In genomic region chr11:34619062-34619516, GRCh38 we compare ENCODE assay signal across 21 cellular contexts. TPM values are rescaled to one million over a fixed set of nuclear protein-coding genes. Genes with fewer than 3 reads are reported as not detected.
"Had no signal": no experiment of that assay in that cellular context is flagged by ENCODE, and none has a peak within 500 bp of the region (broad histone marks: within the 10 kb centered on the region; RNA-seq: fewer than 3 reads in every experiment).

No MANE protein-coding gene starts in this region.

- H3K9me3 Mint-ChIP-seq: activated naive CD4-positive, alpha-beta T cell treated with anti-CD3 and anti-CD28 coated beads, Interleukin-2, amount 50 U/mL, for 72 hours; effector memory CD8-positive, alpha-beta T cell; natural killer cell treated with Interleukin-12 subunit alpha and Interleukin-12 subunit beta and Interleukin-15 and Interleukin-18, amount 100 ng/mL, for 72 hours; T-cell had no signal

- H3K36me3 Mint-ChIP-seq: activated naive CD4-positive, alpha-beta T cell treated with anti-CD3 and anti-CD28 coated beads, Interleukin-2, amount 50 U/mL, for 72 hours; natural killer cell treated with Interleukin-12 subunit alpha and Interleukin-12 subunit beta and Interleukin-15 and Interleukin-18, amount 100 ng/mL, for 72 hours; T-cell had no signal

- H3K4me3 Mint-ChIP-seq: effector memory CD8-positive, alpha-beta T cell; natural killer cell treated with Interleukin-12 subunit alpha and Interleukin-12 subunit beta and Interleukin-15 and Interleukin-18, amount 100 ng/mL, for 72 hours; T-cell had no signal

- FAIRE-seq: urothelium cell line had no signal

- H3K27ac Mint-ChIP-seq: activated naive CD4-positive, alpha-beta T cell treated with anti-CD3 and anti-CD28 coated beads, Interleukin-2, amount 50 U/mL, for 72 hours; effector memory CD8-positive, alpha-beta T cell; natural killer cell treated with Interleukin-12 subunit alpha and Interleukin-12 subunit beta and Interleukin-15 and Interleukin-18, amount 100 ng/mL, for 72 hours; T-cell had no signal

- H3K27ac ChIP-seq: adrenal gland, cardiac muscle cell, lower lobe of right lung, neutrophil, parathyroid adenoma, sigmoid colon, thyroid gland had no signal

- ATAC-seq: activated naive CD4-positive, alpha-beta T cell treated with anti-CD3 and anti-CD28 coated beads, Interleukin-2, amount 50 U/mL, for 72 hours; effector memory CD8-positive, alpha-beta T cell; left cardiac atrium; lower lobe of right lung; natural killer cell treated with Interleukin-12 subunit alpha and Interleukin-12 subunit beta and Interleukin-15 and Interleukin-18, amount 100 ng/mL, for 72 hours; T-cell had no signal

- DNase-seq: activated CD4-positive, alpha-beta T cell treated with anti-CD3 and anti-CD28 coated beads, Interleukin-2, amount 50 U/mL, for 4 hours; activated gamma-delta T cell treated with Interleukin-2 at 50 U/mL for 16 hours; adrenal gland; dermis blood vessel endothelial cell; effector memory CD8-positive, alpha-beta T cell; foreskin fibroblast; left cardiac atrium; lower lobe of right lung; sigmoid colon; stimulated activated CD4-positive, alpha-beta T cell treated with anti-CD3 and anti-CD28 coated beads, Interleukin-4, amount 100 ng/mL, for 4 hours; stimulated activated naive CD4-positive, alpha-beta T cell; T-cell; thyroid gland had no signal

RNA-seq across cellular contexts. Expression of gene EHF, which starts 1.8 kb away (rescaled TPM):
- total RNA-seq: activated naive CD4-positive, alpha-beta T cell treated with anti-CD3 and anti-CD28 coated beads, Interleukin-2, amount 50 U/mL, for 72 hours; cardiac muscle cell; chondrocyte; glomerular endothelial cell had no signal
